Comparison of ENCODE assay signal across 27 cellular contexts in genomic region chr3:185982632-185983031, GRCh38.
"Had no signal": no experiment of that assay in that cellular context is flagged by ENCODE, and none has a peak within 500 bp of the region (broad histone marks: within the 10 kb centered on the region; RNA-seq: fewer than 3 reads in every experiment).

No MANE protein-coding gene starts in this region.

- H3K27ac ChIP-seq: neutrophil, pancreas, prostate gland, right lobe of liver, sigmoid colon, stomach, transverse colon, upper lobe of right lung, uterus had no signal

- H3K9me3 Mint-ChIP-seq: naive thymus-derived CD8-positive, alpha-beta T cell; natural killer cell treated with Interleukin-12 subunit alpha and Interleukin-12 subunit beta and Interleukin-15 and Interleukin-18, amount 100 ng/mL, for 72 hours; nephron progenitor cell; neural crest cell; stimulated activated effector memory CD8-positive, alpha-beta T cell treated with anti-CD3 and anti-CD28 coated beads, Interleukin-12 subunit alpha, Interleukin-12 subunit beta, amount 100 ng/mL, for 72 hours; stimulated activated naive B cell treated with anti-CD40 and anti-IgM and Interleukin-4, amounts not matched to agents 10 μg/mL and 1 μg/mL and 100 μg/mL, for 72 hours; stimulated activated naive CD8-positive, alpha-beta T cell treated with anti-CD3 and anti-CD28 coated beads, Interleukin-15, Interleukin-2, amounts not matched to agents 100 ng/mL and 50 ng/mL, for 24 hours; type B pancreatic cell had no signal

- H3K4me3 ChIP-seq: pancreas, prostate gland, right lobe of liver, sigmoid colon, stomach, thoracic aorta, tibial artery, transverse colon, upper lobe of right lung, uterus had no signal

- H3K9me3 ChIP-seq: neutrophil, pancreas, prostate gland, right lobe of liver, sigmoid colon, stomach, thoracic aorta, tibial artery, transverse colon, upper lobe of right lung, uterus had no signal

- H3K36me3 ChIP-seq: neutrophil, pancreas, prostate gland, right lobe of liver, sigmoid colon, stomach, thoracic aorta, tibial artery, upper lobe of right lung, uterus had no signal

- H3K27me3 ChIP-seq: pancreas, right lobe of liver, tibial artery, uterus had no signal

- ATAC-seq: naive thymus-derived CD8-positive, alpha-beta T cell; stimulated activated effector memory CD8-positive, alpha-beta T cell treated with anti-CD3 and anti-CD28 coated beads, Interleukin-12 subunit alpha, Interleukin-12 subunit beta, amount 100 ng/mL, for 72 hours; stimulated activated naive B cell treated with anti-CD40 and anti-IgM and Interleukin-4, amounts not matched to agents 10 μg/mL and 1 μg/mL and 100 μg/mL, for 72 hours had no signal

- H3K27ac Mint-ChIP-seq: nephron progenitor cell; stimulated activated effector memory CD8-positive, alpha-beta T cell treated with anti-CD3 and anti-CD28 coated beads, Interleukin-12 subunit alpha, Interleukin-12 subunit beta, amount 100 ng/mL, for 72 hours; stimulated activated naive B cell treated with anti-CD40 and anti-IgM and Interleukin-4, amounts not matched to agents 10 μg/mL and 1 μg/mL and 100 μg/mL, for 72 hours; stimulated activated naive CD8-positive, alpha-beta T cell treated with anti-CD3 and anti-CD28 coated beads, Interleukin-15, Interleukin-2, amounts not matched to agents 100 ng/mL and 50 ng/mL, for 24 hours; type B pancreatic cell had no signal

- H3K4me3 Mint-ChIP-seq: naive thymus-derived CD8-positive, alpha-beta T cell; natural killer cell treated with Interleukin-12 subunit alpha and Interleukin-12 subunit beta and Interleukin-15 and Interleukin-18, amount 100 ng/mL, for 72 hours; nephron progenitor cell; neural crest cell; stimulated activated effector memory CD8-positive, alpha-beta T cell treated with anti-CD3 and anti-CD28 coated beads, Interleukin-12 subunit alpha, Interleukin-12 subunit beta, amount 100 ng/mL, for 72 hours; stimulated activated naive B cell treated with anti-CD40 and anti-IgM and Interleukin-4, amounts not matched to agents 10 μg/mL and 1 μg/mL and 100 μg/mL, for 72 hours; stimulated activated naive CD8-positive, alpha-beta T cell treated with anti-CD3 and anti-CD28 coated beads, Interleukin-15, Interleukin-2, amounts not matched to agents 100 ng/mL and 50 ng/mL, for 24 hours; type B pancreatic cell had no signal

- H3K36me3 Mint-ChIP-seq: naive thymus-derived CD8-positive, alpha-beta T cell; natural killer cell treated with Interleukin-12 subunit alpha and Interleukin-12 subunit beta and Interleukin-15 and Interleukin-18, amount 100 ng/mL, for 72 hours; stimulated activated effector memory CD8-positive, alpha-beta T cell treated with anti-CD3 and anti-CD28 coated beads, Interleukin-12 subunit alpha, Interleukin-12 subunit beta, amount 100 ng/mL, for 72 hours; type B pancreatic cell had no signal

- DNase-seq: naive thymus-derived CD8-positive, alpha-beta T cell; nephron progenitor cell; pancreas; retina; right cardiac atrium; right lobe of liver; sigmoid colon; small intestine; stimulated activated CD4-positive, alpha-beta T cell treated with anti-CD3 and anti-CD28 coated beads, Interleukin-15, amount 100 ng/mL, for 24 hours; stimulated activated CD4-positive, alpha-beta T cell treated with anti-CD3 and anti-CD28 coated beads, Interleukin-2, amount 100 ng/mL, for 24 hours; stimulated activated CD4-positive, alpha-beta T cell treated with anti-CD3 and anti-CD28 coated beads, Interleukin-2, amount 100 ng/mL, for 48 hours; stimulated activated CD4-positive, alpha-beta T cell treated with anti-CD3 and anti-CD28 coated beads, Interleukin-4, amount 100 ng/mL, for 24 hours; stimulated activated naive B cell treated with anti-CD40 and anti-IgM and Interleukin-4, amounts not matched to agents 10 μg/mL and 1 μg/mL and 100 μg/mL, for 72 hours; stimulated activated naive CD4-positive, alpha-beta T cell treated with Interleukin-2 at 50 U/mL for 16 hours; stomach; tibial artery; transverse colon; upper lobe of right lung; uterus had no signal

- H3K4me1 ChIP-seq: pancreas, prostate gland, right lobe of liver, uterus had no signal
